4 cellular contexts compared by ENCODE assay signal in genomic region chr15:36567445-36567844, GRCh38.
"Had no signal": no experiment of that assay in that cellular context is flagged by ENCODE, and none has a peak within 500 bp of the region (broad histone marks: within the 10 kb centered on the region; RNA-seq: fewer than 3 reads in every experiment).

No MANE protein-coding gene starts in this region.

- H3K4me3 ChIP-seq: GM23338 had no signal

- H3K4me2 ChIP-seq: GM23338 had no signal

- DNase-seq: H9, HCEC 1CT, IMR-90 had no signal

- ATAC-seq: GM23338 had no signal
